ENCODE assay signal across 1 cellular context in the genomic region with DNA sequence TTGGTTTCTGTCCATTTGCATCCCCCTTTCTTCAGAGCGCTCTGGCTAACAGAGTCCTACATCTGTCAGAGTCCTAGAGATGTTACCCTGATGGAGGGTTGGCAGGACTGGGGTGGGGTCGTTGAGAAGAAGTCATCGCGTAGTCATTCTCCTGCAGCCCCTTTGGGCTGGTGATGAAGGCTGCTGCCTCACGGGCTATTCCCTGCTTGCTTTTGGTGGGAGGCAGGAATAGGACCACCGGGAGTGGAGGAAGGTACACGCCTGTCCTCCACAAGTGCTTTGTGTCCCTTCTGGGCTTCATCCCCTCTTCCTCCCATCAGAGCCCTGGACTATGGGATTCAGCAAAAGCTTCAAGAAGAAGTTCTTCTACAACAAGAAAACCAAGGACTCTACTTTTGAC.
TF ChIP-seq lines count a peak whose summit lies in the region.

No MANE protein-coding gene starts in this region.

TF ChIP-seq in neural cell, 6 proteins besides CTCF, POLR2A, EP300 and RAD21:
- TF ChIP-seq POLR2AphosphoS5 (IDR thresholded peaks at IDR 0.05) (no peak), EZH2 (IDR thresholded peaks at IDR 0.05; ENCODE audit: borderline replicate concordance, insufficient read depth, low read length, poor library complexity, severe bottlenecking) (no peak), SMC3 (conservative IDR thresholded peaks at IDR 0.05; ENCODE audit: poor library complexity) (no peak), MXI1 (conservative IDR thresholded peaks at IDR 0.05; ENCODE audit: poor library complexity, severe bottlenecking) (no peak), TAF1 (IDR thresholded peaks at IDR 0.05; ENCODE audit: low read depth) (no peak)
- TF ChIP-seq, protein P1, sequence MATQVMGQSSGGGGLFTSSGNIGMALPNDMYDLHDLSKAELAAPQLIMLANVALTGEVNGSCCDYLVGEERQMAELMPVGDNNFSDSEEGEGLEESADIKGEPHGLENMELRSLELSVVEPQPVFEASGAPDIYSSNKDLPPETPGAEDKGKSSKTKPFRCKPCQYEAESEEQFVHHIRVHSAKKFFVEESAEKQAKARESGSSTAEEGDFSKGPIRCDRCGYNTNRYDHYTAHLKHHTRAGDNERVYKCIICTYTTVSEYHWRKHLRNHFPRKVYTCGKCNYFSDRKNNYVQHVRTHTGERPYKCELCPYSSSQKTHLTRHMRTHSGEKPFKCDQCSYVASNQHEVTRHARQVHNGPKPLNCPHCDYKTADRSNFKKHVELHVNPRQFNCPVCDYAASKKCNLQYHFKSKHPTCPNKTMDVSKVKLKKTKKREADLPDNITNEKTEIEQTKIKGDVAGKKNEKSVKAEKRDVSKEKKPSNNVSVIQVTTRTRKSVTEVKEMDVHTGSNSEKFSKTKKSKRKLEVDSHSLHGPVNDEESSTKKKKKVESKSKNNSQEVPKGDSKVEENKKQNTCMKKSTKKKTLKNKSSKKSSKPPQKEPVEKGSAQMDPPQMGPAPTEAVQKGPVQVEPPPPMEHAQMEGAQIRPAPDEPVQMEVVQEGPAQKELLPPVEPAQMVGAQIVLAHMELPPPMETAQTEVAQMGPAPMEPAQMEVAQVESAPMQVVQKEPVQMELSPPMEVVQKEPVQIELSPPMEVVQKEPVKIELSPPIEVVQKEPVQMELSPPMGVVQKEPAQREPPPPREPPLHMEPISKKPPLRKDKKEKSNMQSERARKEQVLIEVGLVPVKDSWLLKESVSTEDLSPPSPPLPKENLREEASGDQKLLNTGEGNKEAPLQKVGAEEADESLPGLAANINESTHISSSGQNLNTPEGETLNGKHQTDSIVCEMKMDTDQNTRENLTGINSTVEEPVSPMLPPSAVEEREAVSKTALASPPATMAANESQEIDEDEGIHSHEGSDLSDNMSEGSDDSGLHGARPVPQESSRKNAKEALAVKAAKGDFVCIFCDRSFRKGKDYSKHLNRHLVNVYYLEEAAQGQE (IDR thresholded peaks at IDR 0.05; ENCODE audit: borderline replicate concordance) = no peak
TF ChIP-seq in neural cell: peak in this region for 0.
